In genomic region chr12:11563785-11564739, GRCh38 we compare ENCODE assay signal across 21 cellular contexts.
"Had no signal": no experiment of that assay in that cellular context is flagged by ENCODE, and none has a peak within 500 bp of the region (broad histone marks: within the 10 kb centered on the region; RNA-seq: fewer than 3 reads in every experiment).

No MANE protein-coding gene starts in this region.

- H3K4me3 ChIP-seq: coronary artery, lower lobe of right lung, psoas muscle, right atrium auricular region, thyroid gland had no signal

- H3K9me3 ChIP-seq: lower lobe of right lung, psoas muscle, right atrium auricular region, thyroid gland had no signal

- H3K4me1 Mint-ChIP-seq: activated T-helper 17 cell treated with anti-CD3 and anti-CD28 coated beads, Interleukin-2, amount 50 U/mL, for 72 hours had no signal

- H3K4me1 ChIP-seq: lower lobe of right lung, psoas muscle, right atrium auricular region, thyroid gland had no signal

- H3K27ac Mint-ChIP-seq: activated naive CD8-positive, alpha-beta T cell treated with anti-CD3 and anti-CD28 coated beads for 36 hours; activated T-cell treated with anti-CD3 and anti-CD28 coated beads, Interleukin-2, amount 50 U/mL, for 24 hours; activated T-helper 17 cell treated with anti-CD3 and anti-CD28 coated beads, Interleukin-2, amount 50 U/mL, for 72 hours; naive thymus-derived CD4-positive, alpha-beta T cell; stimulated activated naive CD8-positive, alpha-beta T cell treated with anti-CD3 and anti-CD28 coated beads, Interleukin-15, Interleukin-2, amounts not matched to agents 100 ng/mL and 50 ng/mL, for 24 hours had no signal

- H3K9me3 Mint-ChIP-seq: activated T-cell treated with anti-CD3 and anti-CD28 coated beads, Interleukin-2, amount 50 U/mL, for 24 hours; activated T-helper 17 cell treated with anti-CD3 and anti-CD28 coated beads, Interleukin-2, amount 50 U/mL, for 72 hours; naive thymus-derived CD4-positive, alpha-beta T cell; stimulated activated naive CD8-positive, alpha-beta T cell treated with anti-CD3 and anti-CD28 coated beads, Interleukin-15, Interleukin-2, amounts not matched to agents 100 ng/mL and 50 ng/mL, for 24 hours had no signal

- H3K27ac ChIP-seq: epithelial cell of prostate, lower lobe of right lung, psoas muscle, right atrium auricular region, thyroid gland had no signal

- DNase-seq: activated CD4-positive, alpha-beta T cell treated with anti-CD3 and anti-CD28 coated beads, Interleukin-2, amount 50 U/mL, for 4 hours; activated CD8-positive, alpha-beta memory T cell treated with anti-CD3 and anti-CD28 coated beads for 24 hours; activated CD8-positive, alpha-beta memory T cell treated with anti-CD3 and anti-CD28 coated beads, Interleukin-2, amount 50 U/mL, for 4 hours; activated naive CD8-positive, alpha-beta T cell treated with anti-CD3 and anti-CD28 coated beads for 36 hours; activated T-cell treated with anti-CD3 and anti-CD28 coated beads, Interleukin-2, amount 50 U/mL, for 24 hours; foreskin fibroblast; lower lobe of right lung; mesendoderm; naive thymus-derived CD4-positive, alpha-beta T cell; psoas muscle; stimulated activated CD4-positive, alpha-beta T cell treated with anti-CD3 and anti-CD28 coated beads, Interleukin-4, amount 100 ng/mL, for 24 hours; substantia nigra; T-helper 1 cell; thyroid gland had no signal

- H3K27me3 Mint-ChIP-seq: activated naive CD8-positive, alpha-beta T cell treated with anti-CD3 and anti-CD28 coated beads for 36 hours; activated T-cell treated with anti-CD3 and anti-CD28 coated beads, Interleukin-2, amount 50 U/mL, for 24 hours; activated T-helper 17 cell treated with anti-CD3 and anti-CD28 coated beads, Interleukin-2, amount 50 U/mL, for 72 hours; stimulated activated naive CD8-positive, alpha-beta T cell treated with anti-CD3 and anti-CD28 coated beads, Interleukin-15, Interleukin-2, amounts not matched to agents 100 ng/mL and 50 ng/mL, for 24 hours had no signal

- H3K36me3 Mint-ChIP-seq: activated naive CD8-positive, alpha-beta T cell treated with anti-CD3 and anti-CD28 coated beads for 36 hours had no signal

- H3K4me3 Mint-ChIP-seq: activated naive CD8-positive, alpha-beta T cell treated with anti-CD3 and anti-CD28 coated beads for 36 hours; activated T-cell treated with anti-CD3 and anti-CD28 coated beads, Interleukin-2, amount 50 U/mL, for 24 hours; activated T-helper 17 cell treated with anti-CD3 and anti-CD28 coated beads, Interleukin-2, amount 50 U/mL, for 72 hours; naive thymus-derived CD4-positive, alpha-beta T cell; stimulated activated naive CD8-positive, alpha-beta T cell treated with anti-CD3 and anti-CD28 coated beads, Interleukin-15, Interleukin-2, amounts not matched to agents 100 ng/mL and 50 ng/mL, for 24 hours had no signal

- FAIRE-seq: bronchial epithelial cell, keratinocyte had no signal

- H3K36me3 ChIP-seq: lower lobe of right lung, right atrium auricular region, thyroid gland had no signal
